In the genomic region with DNA sequence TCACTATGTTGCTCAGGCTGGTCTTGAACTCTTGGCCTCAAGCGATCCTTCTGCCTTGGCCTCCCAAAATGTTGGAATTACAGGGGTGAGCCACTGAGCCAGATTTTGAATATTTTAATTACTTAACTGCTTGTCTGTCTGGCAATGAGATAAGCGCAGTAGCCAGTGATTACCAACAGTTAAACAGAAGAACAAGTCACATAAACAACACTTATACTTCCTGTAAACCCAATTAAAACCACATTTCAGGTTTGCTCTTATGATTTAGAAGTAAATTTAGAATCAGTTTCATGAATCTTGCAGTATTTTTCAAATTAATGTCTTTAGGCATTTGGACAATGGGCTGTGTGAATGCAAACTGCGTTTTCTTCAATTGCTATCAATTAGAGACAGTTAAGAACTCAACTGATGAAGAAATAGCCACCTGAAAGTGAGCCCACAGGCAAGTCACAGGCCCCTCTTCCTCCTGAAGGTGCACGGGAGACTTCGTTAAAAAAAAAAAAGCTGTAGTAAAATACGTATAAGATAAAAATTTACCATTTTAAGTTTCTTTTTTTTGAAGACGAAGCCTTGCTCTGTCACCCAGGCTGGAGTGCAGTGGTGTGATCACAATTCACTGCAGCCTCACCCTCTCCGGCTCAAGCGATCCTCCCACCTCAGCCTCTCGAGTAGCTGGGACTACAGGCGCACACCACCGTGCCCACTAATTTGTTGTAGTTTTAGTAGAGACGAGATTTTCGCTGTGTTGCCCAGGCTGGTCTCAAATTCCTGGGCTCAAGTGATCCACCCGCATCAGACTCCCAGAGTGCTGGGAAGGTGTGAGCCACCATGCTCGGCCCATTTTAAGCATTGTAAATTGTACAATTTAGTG, we compare ENCODE assay signal across 20 cellular contexts.
A peak's percentile ranks its signal among the peaks of the same experiment; 100 is the strongest.
DNase-seq lines count a peak whose midpoint lies in the region; ATAC-seq, FAIRE-seq and TF ChIP-seq lines count a peak whose summit lies in the region.
"Had no signal": no experiment of that assay in that cellular context is flagged by ENCODE, and none has a peak within 500 bp of the region (broad histone marks: within the 10 kb centered on the region; RNA-seq: fewer than 3 reads in every experiment).

No MANE protein-coding gene starts in this region.

- intact Hi-C loops in activated CD4-positive, alpha-beta T cell treated with anti-CD3 and anti-CD28 coated beads for 36 hours (cut with DNase I, micrococcal nuclease), result loop anchor here (1.0 to 10.0 kb wide), 2 partner anchors 9 to 805 kb away; no protein-coding TSS in a partner anchor
- intact Hi-C loops in activated CD8-positive, alpha-beta T cell treated with anti-CD3 and anti-CD28 coated beads for 36 hours (cut with micrococcal nuclease), result no loop called here

- H3K4me3 Mint-ChIP-seq in activated CD4-positive, alpha-beta T cell treated with anti-CD3 and anti-CD28 coated beads for 36 hours, result peak overlapping the region; percentile 42
- H3K4me3 Mint-ChIP-seq in activated CD8-positive, alpha-beta T cell treated with anti-CD3 and anti-CD28 coated beads for 36 hours, result peak overlapping the region; percentile 48
- no peak overlapping the region for H3K4me3 Mint-ChIP-seq in endodermal cell
- peak overlapping the region; percentile 70 to 74 for H3K4me3 Mint-ChIP-seq in stimulated activated naive CD8-positive, alpha-beta T cell treated with anti-CD3 and anti-CD28 coated beads, Interleukin-15, amount 100 ng/mL, for 72 hours
- H3K4me3 Mint-ChIP-seq: CD14-positive monocyte had no signal

- H3K36me3 ChIP-seq in endodermal cell (ENCODE audit: control insufficient read depth, insufficient read depth, low read length), result peaks cover 5% of the 10 kb centered on the region
- H3K36me3 ChIP-seq: colonic mucosa, neutrophil had no signal

- no peak for TF ChIP-seq POLR2A in GM12892 (IDR thresholded peaks at IDR 0.05; ENCODE audit: low read depth, low read length)

- no peaks in the 10 kb centered on the region for H3K4me1 ChIP-seq in endodermal cell (ENCODE audit: control insufficient read depth, insufficient read depth, low read length)
- H3K4me1 ChIP-seq: colonic mucosa had no signal

- 92 to 94% methylated on average over 10 to 16 of the region's 16 CpGs for WGBS in endodermal cell (ENCODE audit: insufficient coverage in 1 of 2, insufficient read length in 1 of 2), 2 experiments

- H3K9ac ChIP-seq in endodermal cell (ENCODE audit: extremely low read depth, low read length, poor library complexity, severe bottlenecking), result no peak overlapping the region

- H3K27me3 ChIP-seq in endodermal cell (ENCODE audit: control insufficient read depth, insufficient read depth, low read length, poor library complexity, severe bottlenecking), result no peaks in the 10 kb centered on the region
- H3K27me3 ChIP-seq: colonic mucosa, neutrophil had no signal

- no peak for ATAC-seq in activated CD4-positive, alpha-beta T cell treated with anti-CD3 and anti-CD28 coated beads for 36 hours
- peak; percentile 10 for ATAC-seq in activated CD8-positive, alpha-beta T cell treated with anti-CD3 and anti-CD28 coated beads for 36 hours
- no peak for ATAC-seq in stimulated activated naive CD8-positive, alpha-beta T cell treated with anti-CD3 and anti-CD28 coated beads, Interleukin-15, amount 100 ng/mL, for 72 hours
- ATAC-seq in HG02884 (IDR thresholded peaks at IDR 0.05; ENCODE audit: unreplicated experiment), result no peak
- ATAC-seq: PC-3 had no signal

- H3K9me3 ChIP-seq in endodermal cell (ENCODE audit: control insufficient read depth, low read length), result no peaks in the 10 kb centered on the region
- H3K9me3 ChIP-seq: colonic mucosa, neutrophil had no signal

- H3K4me3 ChIP-seq in endodermal cell (ENCODE audit: low read length), result no peak overlapping the region
- H3K4me3 ChIP-seq: colonic mucosa, SK-N-MC had no signal

- peak; percentile 35 for DNase-seq in activated CD4-positive, alpha-beta T cell treated with anti-CD3 and anti-CD28 coated beads for 36 hours
- DNase-seq in activated CD4-positive, alpha-beta T cell treated with anti-CD3 and anti-CD28 coated beads, Interleukin-2, amount 50 U/mL, for 1 hour, result no peak
- DNase-seq in activated CD8-positive, alpha-beta T cell treated with anti-CD3 and anti-CD28 coated beads for 36 hours, result peak; percentile 42
- peak; percentile 27 for DNase-seq in endodermal cell
- no peak for DNase-seq in stimulated activated naive CD8-positive, alpha-beta T cell treated with anti-CD3 and anti-CD28 coated beads, Interleukin-15, amount 100 ng/mL, for 72 hours
- no peak for DNase-seq in GM12892 (ENCODE audit: insufficient read length)
- DNase-seq in HT-29 (ENCODE audit: low spot score), result no peak
- DNase-seq: colonic mucosa, erythroblast, mammary epithelial cell, NCI-H1930, NCI-H526, PC-3, right cardiac atrium had no signal

- H3K27me3 Mint-ChIP-seq in activated CD4-positive, alpha-beta T cell treated with anti-CD3 and anti-CD28 coated beads for 36 hours, result no peaks in the 10 kb centered on the region
- H3K27me3 Mint-ChIP-seq in activated CD8-positive, alpha-beta T cell treated with anti-CD3 and anti-CD28 coated beads for 36 hours, result no peaks in the 10 kb centered on the region
- no peaks in the 10 kb centered on the region for H3K27me3 Mint-ChIP-seq in endodermal cell (ENCODE audit: insufficient read depth)
- H3K27me3 Mint-ChIP-seq in stimulated activated naive CD8-positive, alpha-beta T cell treated with anti-CD3 and anti-CD28 coated beads, Interleukin-15, amount 100 ng/mL, for 72 hours, result no peaks in the 10 kb centered on the region

- H3K9me3 Mint-ChIP-seq in activated CD4-positive, alpha-beta T cell treated with anti-CD3 and anti-CD28 coated beads for 36 hours (ENCODE audit: low read depth), result peaks cover 2% of the 10 kb centered on the region
- peaks cover 3% of the 10 kb centered on the region for H3K9me3 Mint-ChIP-seq in activated CD8-positive, alpha-beta T cell treated with anti-CD3 and anti-CD28 coated beads for 36 hours
- no peaks in the 10 kb centered on the region for H3K9me3 Mint-ChIP-seq in endodermal cell
- H3K9me3 Mint-ChIP-seq in stimulated activated naive CD8-positive, alpha-beta T cell treated with anti-CD3 and anti-CD28 coated beads, Interleukin-15, amount 100 ng/mL, for 72 hours, result no peaks in the 10 kb centered on the region
- H3K9me3 Mint-ChIP-seq: CD14-positive monocyte had no signal

- H3K4me1 Mint-ChIP-seq in activated CD4-positive, alpha-beta T cell treated with anti-CD3 and anti-CD28 coated beads for 36 hours, result peaks cover 84% of the 10 kb centered on the region
- H3K4me1 Mint-ChIP-seq in activated CD8-positive, alpha-beta T cell treated with anti-CD3 and anti-CD28 coated beads for 36 hours (ENCODE audit: low read depth), result peaks cover 82% of the 10 kb centered on the region
- peaks cover 27% of the 10 kb centered on the region for H3K4me1 Mint-ChIP-seq in endodermal cell
- H3K4me1 Mint-ChIP-seq in stimulated activated naive CD8-positive, alpha-beta T cell treated with anti-CD3 and anti-CD28 coated beads, Interleukin-15, amount 100 ng/mL, for 72 hours, result peaks cover 97% of the 10 kb centered on the region

- H3K27ac ChIP-seq in endodermal cell (ENCODE audit: low read depth, low read length), result no peak overlapping the region
- H3K27ac ChIP-seq: colonic mucosa, neutrophil, SK-N-MC had no signal

- no peak for TF ChIP-seq CTCF in activated CD8-positive, alpha-beta T cell treated with anti-CD3 and anti-CD28 coated beads for 36 hours (IDR thresholded peaks at IDR 0.05)
- TF ChIP-seq CTCF in endodermal cell (conservative IDR thresholded peaks at IDR 0.05), result no peak

- peaks cover 9% of the 10 kb centered on the region for H3K36me3 Mint-ChIP-seq in activated CD4-positive, alpha-beta T cell treated with anti-CD3 and anti-CD28 coated beads for 36 hours (ENCODE audit: low read depth)
- H3K36me3 Mint-ChIP-seq in activated CD8-positive, alpha-beta T cell treated with anti-CD3 and anti-CD28 coated beads for 36 hours (ENCODE audit: low read depth), result peaks cover 20% of the 10 kb centered on the region
- peaks cover 3% of the 10 kb centered on the region for H3K36me3 Mint-ChIP-seq in endodermal cell (ENCODE audit: low read depth)

- POLR2A ChIA-PET in activated CD4-positive, alpha-beta T cell treated with anti-CD3 and anti-CD28 coated beads for 36 hours (lab: Charles Lee), result interaction anchor here (0.6 kb wide), 1 partner anchor 26 kb away, joined by 4 read pairs; no protein-coding TSS in a partner anchor
- POLR2A ChIA-PET in activated CD8-positive, alpha-beta T cell treated with anti-CD3 and anti-CD28 coated beads for 36 hours (lab: Charles Lee), result interaction anchor here (0.5 to 7.9 kb wide), 7 partner anchors 9 to 71 kb away, joined by 3 to 57 read pairs (median 4); no protein-coding TSS in a partner anchor

- CTCF ChIA-PET in activated CD4-positive, alpha-beta T cell treated with anti-CD3 and anti-CD28 coated beads for 36 hours (lab: Charles Lee), result interaction anchor here (0.7 to 3.2 kb wide), 6 partner anchors 9 to 137 kb away, joined by 3 to 16 read pairs (median 6); no protein-coding TSS in a partner anchor
- CTCF ChIA-PET in activated CD8-positive, alpha-beta T cell treated with anti-CD3 and anti-CD28 coated beads for 36 hours (lab: Charles Lee), result interaction anchor here (0.6 to 4.1 kb wide), 6 partner anchors 9 to 76 kb away, joined by 3 to 22 read pairs (median 5); no protein-coding TSS in a partner anchor

- peak overlapping the region; percentile 93 for H3K27ac Mint-ChIP-seq in activated CD4-positive, alpha-beta T cell treated with anti-CD3 and anti-CD28 coated beads for 36 hours
- peak overlapping the region; percentile 98 for H3K27ac Mint-ChIP-seq in activated CD8-positive, alpha-beta T cell treated with anti-CD3 and anti-CD28 coated beads for 36 hours
- no peak overlapping the region for H3K27ac Mint-ChIP-seq in endodermal cell
- peak overlapping the region; percentile 92 for H3K27ac Mint-ChIP-seq in stimulated activated naive CD8-positive, alpha-beta T cell treated with anti-CD3 and anti-CD28 coated beads, Interleukin-15, amount 100 ng/mL, for 72 hours

- FAIRE-seq in GM12892 (lab: Jason Lieb, UNC), result no peak
- FAIRE-seq: astrocyte, islet of Langerhans had no signal

Comparison
In these comparisons a context has a peak if more than half of its experiments do, and no peak if none do; other contexts are left out.
1. DNase-seq: peak in activated CD4-positive, alpha-beta T cell treated with anti-CD3 and anti-CD28 coated beads for 36 hours (single experiment), activated CD8-positive, alpha-beta T cell treated with anti-CD3 and anti-CD28 coated beads for 36 hours (single experiment) and endodermal cell (single experiment); none in activated CD4-positive, alpha-beta T cell treated with anti-CD3 and anti-CD28 coated beads, Interleukin-2, amount 50 U/mL, for 1 hour (single experiment), stimulated activated naive CD8-positive, alpha-beta T cell treated with anti-CD3 and anti-CD28 coated beads, Interleukin-15, amount 100 ng/mL, for 72 hours (0 of 2), GM12892 (single experiment) and HT-29 (single experiment).